ENCODE assay signal across 2 cellular contexts in genomic region chr5:32312682-32313523, GRCh38.
TF ChIP-seq lines count a peak whose summit lies in the region.

A gene with protein sequence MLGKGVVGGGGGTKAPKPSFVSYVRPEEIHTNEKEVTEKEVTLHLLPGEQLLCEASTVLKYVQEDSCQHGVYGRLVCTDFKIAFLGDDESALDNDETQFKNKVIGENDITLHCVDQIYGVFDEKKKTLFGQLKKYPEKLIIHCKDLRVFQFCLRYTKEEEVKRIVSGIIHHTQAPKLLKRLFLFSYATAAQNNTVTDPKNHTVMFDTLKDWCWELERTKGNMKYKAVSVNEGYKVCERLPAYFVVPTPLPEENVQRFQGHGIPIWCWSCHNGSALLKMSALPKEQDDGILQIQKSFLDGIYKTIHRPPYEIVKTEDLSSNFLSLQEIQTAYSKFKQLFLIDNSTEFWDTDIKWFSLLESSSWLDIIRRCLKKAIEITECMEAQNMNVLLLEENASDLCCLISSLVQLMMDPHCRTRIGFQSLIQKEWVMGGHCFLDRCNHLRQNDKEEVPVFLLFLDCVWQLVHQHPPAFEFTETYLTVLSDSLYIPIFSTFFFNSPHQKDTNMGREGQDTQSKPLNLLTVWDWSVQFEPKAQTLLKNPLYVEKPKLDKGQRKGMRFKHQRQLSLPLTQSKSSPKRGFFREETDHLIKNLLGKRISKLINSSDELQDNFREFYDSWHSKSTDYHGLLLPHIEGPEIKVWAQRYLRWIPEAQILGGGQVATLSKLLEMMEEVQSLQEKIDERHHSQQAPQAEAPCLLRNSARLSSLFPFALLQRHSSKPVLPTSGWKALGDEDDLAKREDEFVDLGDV (minus strand): TSS chr5:32312939. CDS start chr5:32312838, 101 bp downstream.

TF ChIP-seq in HCT116, 20 proteins besides CTCF, POLR2A, EP300 and RAD21 (continued from another document):
- no peak for TF ChIP-seq ZBTB33 (IDR thresholded peaks at IDR 0.05; ENCODE audit: extremely low read depth, insufficient replicate concordance, low read length)
- TF ChIP-seq ATF3 (IDR thresholded peaks at IDR 0.05), result no peak
- TF ChIP-seq YY1 (IDR thresholded peaks at IDR 0.05; ENCODE audit: extremely low read depth, insufficient replicate concordance, low read depth, low read length), result peak; percentile 12
- peak; percentile 92; the same call in 1 of the 2 replicates for TF ChIP-seq ZFX (IDR thresholded peaks at IDR 0.05)

TF ChIP-seq in neural cell, 6 proteins besides CTCF, POLR2A, EP300 and RAD21:
- TF ChIP-seq REST (IDR thresholded peaks at IDR 0.05; ENCODE audit: borderline replicate concordance), result peak; percentile 42
- peak; percentile 69 for TF ChIP-seq MXI1 (conservative IDR thresholded peaks at IDR 0.05; ENCODE audit: poor library complexity, severe bottlenecking)
- TF ChIP-seq POLR2AphosphoS5 (IDR thresholded peaks at IDR 0.05), result peak; percentile 83
- TF ChIP-seq SMC3 (conservative IDR thresholded peaks at IDR 0.05; ENCODE audit: poor library complexity), result peak; percentile 36
- TF ChIP-seq TAF1 (IDR thresholded peaks at IDR 0.05; ENCODE audit: low read depth), result no peak
- TF ChIP-seq EZH2 (IDR thresholded peaks at IDR 0.05; ENCODE audit: borderline replicate concordance, insufficient read depth, low read length, poor library complexity, severe bottlenecking), result no peak
